Comparison of ENCODE assay signal across 11 cellular contexts in genomic region chr16:20906225-20906870, GRCh38. TPM values are rescaled to one million over a fixed set of nuclear protein-coding genes. Genes with fewer than 3 reads are reported as not detected.
DNase-seq lines count a peak whose midpoint lies in the region; ATAC-seq, FAIRE-seq and TF ChIP-seq lines count a peak whose summit lies in the region.
"Had no signal": no experiment of that assay in that cellular context is flagged by ENCODE, and none has a peak within 500 bp of the region (broad histone marks: within the 10 kb centered on the region; RNA-seq: fewer than 3 reads in every experiment).

No MANE protein-coding gene starts in this region.

- DNase-seq in HT1080 (ENCODE audit: low read depth), result peak; percentile 82
- DNase-seq in bronchial epithelial cell (ENCODE audit: low read depth), result peak; percentile 49
- DNase-seq in kidney glomerular epithelial cell (lab: John Stamatoyannopoulos, UW), result peak; percentile 49
- DNase-seq in thoracic aorta (ENCODE audit: low spot score), result no peak
- no peak for DNase-seq in activated CD4-positive, alpha-beta T cell treated with anti-CD3 and anti-CD28 coated beads, Interleukin-2, amount 50 U/mL, for 48 hours
- DNase-seq: activated naive CD4-positive, alpha-beta T cell; T-helper 1 cell had no signal

- H3K4me3 ChIP-seq in bronchial epithelial cell (ENCODE audit: low read depth, low read length) (no peak overlapping the region), thoracic aorta (peak overlapping the region; percentile 42)
- H3K4me3 ChIP-seq: GM12878 had no signal

- H3K9me3 ChIP-seq in thoracic aorta, result no peaks in the 10 kb centered on the region

- peak overlapping the region; percentile 95 to 100 for H3K27ac ChIP-seq in thoracic aorta

- H3K36me3 ChIP-seq in bronchial epithelial cell (ENCODE audit: control insufficient read depth, insufficient read depth, low read length) (no peaks in the 10 kb centered on the region), thoracic aorta (no peaks in the 10 kb centered on the region)

- peaks cover 62 to 92% of the 10 kb centered on the region in 2 donors for H3K4me1 ChIP-seq in thoracic aorta (ENCODE audit: control insufficient read depth in 1 of 2, low read depth in 2 of 2)

- FAIRE-seq in bronchial epithelial cell (lab: Jason Lieb, UNC), result no peak
- FAIRE-seq: GM12878 had no signal

- TF ChIP-seq CTCF in bronchial epithelial cell (IDR thresholded peaks at IDR 0.05; ENCODE audit: insufficient read depth, low read length, severe bottlenecking) (no peak), thoracic aorta (IDR thresholded peaks at IDR 0.05) (no peak)

- H3K27me3 ChIP-seq in bronchial epithelial cell (ENCODE audit: control insufficient read depth, insufficient read depth, low read length) (no peaks in the 10 kb centered on the region), thoracic aorta (replicated peaks; ENCODE audit: insufficient read depth) (no peaks in the 10 kb centered on the region)

- peak; percentile 45 for ATAC-seq in thoracic aorta (ENCODE audit: insufficient number of reproducible peaks, low FRiP score, low read depth)
- ATAC-seq in HG03095 (IDR thresholded peaks at IDR 0.05; ENCODE audit: unreplicated experiment), result no peak
- ATAC-seq in GM21786 (IDR thresholded peaks at IDR 0.05; ENCODE audit: unreplicated experiment), result no peak
- ATAC-seq in GM18868 (IDR thresholded peaks at IDR 0.05; ENCODE audit: unreplicated experiment), result no peak
- ATAC-seq: GM12878 had no signal

RNA-seq across cellular contexts. Expression of gene LYRM1, which starts 5.8 kb away (rescaled TPM):
- total RNA-seq in HT1080 (2014; rRNA removed; shearing (Covaris generic)), result 28.9 and 52.8 TPM in 2 replicates
- 52.9 and 73.5 TPM in 2 replicates for polyA plus RNA-seq in HT1080 (2015; cell fraction: cytosol; rRNA removed)
- 19.3 and 27.4 TPM in 2 replicates for polyA plus RNA-seq in HT1080 (2015; cell fraction: nucleus; rRNA removed)
- total RNA-seq in bronchial epithelial cell (40.8 and 47.9 TPM in 2 replicates), thoracic aorta (10 to 100 TPM; 18.7 to 34.9 TPM)

RNA-seq across cellular contexts. Expression of gene DCUN1D3, which starts 6.2 kb away (rescaled TPM):
- total RNA-seq in HT1080 (2014; rRNA removed; shearing (Covaris generic)), result 7.5 and 10.6 TPM in 2 replicates
- polyA plus RNA-seq in HT1080 (2015; cell fraction: cytosol; rRNA removed), result 9.4 and 10.7 TPM in 2 replicates
- polyA plus RNA-seq in HT1080 (2015; cell fraction: nucleus; rRNA removed), result 12.4 and 12.7 TPM in 2 replicates
- total RNA-seq in bronchial epithelial cell (14.0 and 17.8 TPM in 2 replicates), thoracic aorta (10 to 100 TPM; 25.3 to 28.0 TPM)

Comparison
In these comparisons a context has a peak if more than half of its experiments do, and no peak if none do; other contexts are left out.
1. DNase-seq: peak in HT1080 (single experiment), bronchial epithelial cell (single experiment) and kidney glomerular epithelial cell (single experiment); none in thoracic aorta (single experiment) and activated CD4-positive, alpha-beta T cell treated with anti-CD3 and anti-CD28 coated beads, Interleukin-2, amount 50 U/mL, for 48 hours (0 of 2).